Comparison of ENCODE assay signal across 4 cellular contexts in the genomic region with DNA sequence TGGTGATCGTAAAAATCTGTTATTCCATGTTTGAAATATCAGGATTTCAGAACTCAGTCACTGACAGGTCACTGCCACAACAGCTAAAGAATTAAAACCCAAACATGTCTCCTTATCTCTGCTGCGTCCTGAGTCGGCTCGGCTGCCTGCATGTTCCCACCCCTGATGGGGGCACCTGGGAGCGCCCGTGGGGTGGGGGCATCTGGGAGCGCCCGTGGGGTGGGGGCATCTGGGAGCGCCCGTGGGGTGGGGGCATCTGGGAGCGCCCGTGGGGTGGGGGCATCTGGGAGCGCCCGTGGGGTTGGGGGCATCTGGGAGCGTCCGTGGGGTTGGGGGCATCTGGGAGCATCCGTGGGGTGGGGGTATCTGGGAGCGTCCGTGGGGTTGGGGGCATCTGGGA.
DNase-seq lines count a peak whose midpoint lies in the region; ATAC-seq and TF ChIP-seq lines count a peak whose summit lies in the region.
"Not testable (repeated sequence)": the region's sequence is repeated elsewhere in the genome, so short reads cannot be mapped to it uniquely, and the experiment has no call there.

No MANE protein-coding gene starts in this region.

- WGBS in endodermal cell (ENCODE audit: insufficient coverage in 1 of 2, insufficient read length in 1 of 2), 2 experiments = 92 to 100% methylated on average over 4 to 6 of the region's 19 CpGs

- H3K27me3 ChIP-seq in endodermal cell (ENCODE audit: control insufficient read depth, insufficient read depth, low read length, poor library complexity, severe bottlenecking); neural progenitor cell: not testable (repeated sequence)

- H3K36me3 ChIP-seq in endodermal cell (ENCODE audit: control insufficient read depth, insufficient read depth, low read length); neural progenitor cell: not testable (repeated sequence)

- not testable (repeated sequence) for H2AFZ ChIP-seq in neural progenitor cell (replicated peaks)

- ATAC-seq in stimulated activated naive CD8-positive, alpha-beta T cell treated with anti-CD3 and anti-CD28 coated beads, Interleukin-15, amount 100 ng/mL, for 72 hours = peak; percentile 56

- not testable (repeated sequence) for H3K4me3 ChIP-seq in endodermal cell (ENCODE audit: low read length); neural progenitor cell

- not testable (repeated sequence) for H3K4me1 ChIP-seq in endodermal cell (ENCODE audit: control insufficient read depth, insufficient read depth, low read length); neural progenitor cell

- not testable (repeated sequence) for H3K9ac ChIP-seq in endodermal cell (ENCODE audit: extremely low read depth, low read length, poor library complexity, severe bottlenecking); neural progenitor cell

- not testable (repeated sequence) for H3K27ac Mint-ChIP-seq in endodermal cell; stimulated activated naive CD8-positive, alpha-beta T cell treated with anti-CD3 and anti-CD28 coated beads, Interleukin-15, amount 100 ng/mL, for 72 hours
- H3K27ac Mint-ChIP-seq in glutamatergic neuron (ENCODE audit: unreplicated experiment) (peak overlapping the region; percentile 77), neural progenitor cell (peak overlapping the region; percentile 57)

- not testable (repeated sequence) for H3F3A ChIP-seq in neural progenitor cell (ENCODE audit: low read depth)

- H3K4me3 Mint-ChIP-seq in endodermal cell; glutamatergic neuron (ENCODE audit: unreplicated experiment); neural progenitor cell; stimulated activated naive CD8-positive, alpha-beta T cell treated with anti-CD3 and anti-CD28 coated beads, Interleukin-15, amount 100 ng/mL, for 72 hours: not testable (repeated sequence)

- DNase-seq in endodermal cell = peak; percentile 14
- not testable (repeated sequence) for DNase-seq in glutamatergic neuron; neural progenitor cell (ENCODE audit: low spot score); stimulated activated naive CD8-positive, alpha-beta T cell treated with anti-CD3 and anti-CD28 coated beads, Interleukin-15, amount 100 ng/mL, for 72 hours

- not testable (repeated sequence) for H3K27me3 Mint-ChIP-seq in endodermal cell (ENCODE audit: insufficient read depth); glutamatergic neuron (ENCODE audit: unreplicated experiment); neural progenitor cell (ENCODE audit: insufficient read depth, low read depth); stimulated activated naive CD8-positive, alpha-beta T cell treated with anti-CD3 and anti-CD28 coated beads, Interleukin-15, amount 100 ng/mL, for 72 hours

- H3K79me2 ChIP-seq in neural progenitor cell (ENCODE audit: low read depth) = not testable (repeated sequence)

- not testable (repeated sequence) for H3K9me3 Mint-ChIP-seq in endodermal cell; glutamatergic neuron (ENCODE audit: unreplicated experiment); neural progenitor cell; stimulated activated naive CD8-positive, alpha-beta T cell treated with anti-CD3 and anti-CD28 coated beads, Interleukin-15, amount 100 ng/mL, for 72 hours

- not testable (repeated sequence) for H3K4me1 Mint-ChIP-seq in endodermal cell; neural progenitor cell; stimulated activated naive CD8-positive, alpha-beta T cell treated with anti-CD3 and anti-CD28 coated beads, Interleukin-15, amount 100 ng/mL, for 72 hours
- H3K4me1 Mint-ChIP-seq in glutamatergic neuron (ENCODE audit: low read depth, unreplicated experiment) = peaks cover 19% of the 10 kb centered on the region

- peaks cover 18% of the 10 kb centered on the region for H4K20me1 ChIP-seq in neural progenitor cell (ENCODE audit: low read depth)

- H3K36me3 Mint-ChIP-seq in endodermal cell (ENCODE audit: low read depth) (peaks cover 14% of the 10 kb centered on the region), neural progenitor cell (peaks cover 13% of the 10 kb centered on the region)
- H3K36me3 Mint-ChIP-seq in glutamatergic neuron (ENCODE audit: unreplicated experiment) = not testable (repeated sequence)

- not testable (repeated sequence) for H3K4me2 ChIP-seq in neural progenitor cell

- H3K9me3 ChIP-seq in endodermal cell (ENCODE audit: control insufficient read depth, low read length); neural progenitor cell (ENCODE audit: low read depth): not testable (repeated sequence)

- not testable (repeated sequence) for H3K27ac ChIP-seq in endodermal cell (ENCODE audit: low read depth, low read length); neural progenitor cell

- TF ChIP-seq CTCF in endodermal cell (conservative IDR thresholded peaks at IDR 0.05); glutamatergic neuron (IDR thresholded peaks at IDR 0.05; ENCODE audit: partially characterized antibody, unreplicated experiment); neural progenitor cell (IDR thresholded peaks at IDR 0.05): not testable (repeated sequence)
